In genomic region chr1:230211436-230212145, GRCh38 we compare ENCODE assay signal across 12 cellular contexts.
A peak's percentile ranks its signal among the peaks of the same experiment; 100 is the strongest.
DNase-seq lines count a peak whose midpoint lies in the region; ATAC-seq and TF ChIP-seq lines count a peak whose summit lies in the region.
"Had no signal": no experiment of that assay in that cellular context is flagged by ENCODE, and none has a peak within 500 bp of the region (broad histone marks: within the 10 kb centered on the region; RNA-seq: fewer than 3 reads in every experiment).

No MANE protein-coding gene starts in this region.

- CTCF ChIA-PET in activated naive CD4-positive, alpha-beta T cell treated with anti-CD3 and anti-CD28 coated beads, Interleukin-2, amount 10 ng/mL, durations not matched to agents 7 days and 5 days (lab: Charles Lee): interaction anchor here (1.1 to 2.4 kb wide), 5 partner anchors 8 to 87 kb away, joined by 3 to 9 read pairs (median 3); no protein-coding TSS in a partner anchor

- no peak for DNase-seq in activated naive CD4-positive, alpha-beta T cell treated with anti-CD3 and anti-CD28 coated beads, Interleukin-2, amount 10 ng/mL, durations not matched to agents 7 days and 5 days
- DNase-seq in activated naive CD4-positive, alpha-beta T cell treated with Interleukin-2 at 50 U/mL for 16 hours: no peak
- DNase-seq in T-helper 17 cell (no peak), immature natural killer cell (no peak), thyroid gland (no peak), mucosa of descending colon (no peak), H7 (no peak)
- DNase-seq: activated CD4-positive, alpha-beta T cell treated with anti-CD3 and anti-CD28 coated beads for 4 hours; NCI-H226; stimulated activated CD8-positive, alpha-beta memory T cell treated with anti-CD3 and anti-CD28 coated beads, Interleukin-4, amount 100 ng/mL, for 48 hours had no signal

- H3K27me3 Mint-ChIP-seq in activated naive CD4-positive, alpha-beta T cell treated with anti-CD3 and anti-CD28 coated beads, Interleukin-2, amount 10 ng/mL, durations not matched to agents 7 days and 5 days: no peaks in the 10 kb centered on the region
- no peaks in the 10 kb centered on the region for H3K27me3 Mint-ChIP-seq in T-helper 17 cell
- peaks cover 0 to 10% (median 9%) of the 10 kb centered on the region in 3 donors for H3K27me3 Mint-ChIP-seq in immature natural killer cell (ENCODE audit: low read depth in 3 of 3)

- peak overlapping the region; percentile 79 for H3K27ac Mint-ChIP-seq in activated naive CD4-positive, alpha-beta T cell treated with anti-CD3 and anti-CD28 coated beads, Interleukin-2, amount 10 ng/mL, durations not matched to agents 7 days and 5 days
- H3K27ac Mint-ChIP-seq in T-helper 17 cell: peak overlapping the region; percentile 83
- H3K27ac Mint-ChIP-seq in immature natural killer cell: peak overlapping the region; percentile 11 to 90 (median 83)

- TF ChIP-seq CTCF in thyroid gland (IDR thresholded peaks at IDR 0.05): no peak
- no peak for TF ChIP-seq CTCF in mucosa of descending colon (IDR thresholded peaks at IDR 0.05)

- H3K36me3 Mint-ChIP-seq in activated naive CD4-positive, alpha-beta T cell treated with anti-CD3 and anti-CD28 coated beads, Interleukin-2, amount 10 ng/mL, durations not matched to agents 7 days and 5 days: peaks cover 14% of the 10 kb centered on the region
- H3K36me3 Mint-ChIP-seq in T-helper 17 cell (ENCODE audit: low read depth): no peaks in the 10 kb centered on the region
- peaks cover 0 to 6% (median 0%) of the 10 kb centered on the region in 3 donors for H3K36me3 Mint-ChIP-seq in immature natural killer cell

- H3K9me3 ChIP-seq in T-helper 17 cell (ENCODE audit: control insufficient read depth, low read length, poor library complexity, severe bottlenecking) (no peaks in the 10 kb centered on the region), thyroid gland (no peaks in the 10 kb centered on the region), mucosa of descending colon (no peaks in the 10 kb centered on the region)

- H3K27me3 ChIP-seq in thyroid gland (no peaks in the 10 kb centered on the region), H7 (ENCODE audit: control insufficient read depth, insufficient read depth, low read length) (no peaks in the 10 kb centered on the region)

- H3K9me3 Mint-ChIP-seq in activated naive CD4-positive, alpha-beta T cell treated with anti-CD3 and anti-CD28 coated beads, Interleukin-2, amount 10 ng/mL, durations not matched to agents 7 days and 5 days: no peaks in the 10 kb centered on the region
- H3K9me3 Mint-ChIP-seq in immature natural killer cell: no peaks in the 10 kb centered on the region
- H3K9me3 Mint-ChIP-seq: neural crest cell had no signal

- no peak overlapping the region for H3K4me3 Mint-ChIP-seq in activated naive CD4-positive, alpha-beta T cell treated with anti-CD3 and anti-CD28 coated beads, Interleukin-2, amount 10 ng/mL, durations not matched to agents 7 days and 5 days
- H3K4me3 Mint-ChIP-seq in T-helper 17 cell: peak overlapping the region; percentile 73
- peak overlapping the region in 1 of 5 donors; percentile 58 for H3K4me3 Mint-ChIP-seq in immature natural killer cell
- H3K4me3 Mint-ChIP-seq: neural crest cell had no signal

- peak overlapping the region in 2 of 3 donors; percentile 46 to 62 for H3K27ac ChIP-seq in thyroid gland

- intact Hi-C loops in thyroid gland (cut with DNase I) (no loop called here), mucosa of descending colon (cut with DNase I, micrococcal nuclease) (no loop called here)

- no peaks in the 10 kb centered on the region for H3K36me3 ChIP-seq in thyroid gland
- H3K36me3 ChIP-seq in mucosa of descending colon (ENCODE audit: low read depth): no peaks in the 10 kb centered on the region
- no peaks in the 10 kb centered on the region for H3K36me3 ChIP-seq in H7 (replicated peaks; ENCODE audit: control insufficient read depth, insufficient read depth, low read length)

- peaks cover 32 to 63% of the 10 kb centered on the region in 2 donors for H3K4me1 ChIP-seq in thyroid gland
- peaks cover 11% of the 10 kb centered on the region for H3K4me1 ChIP-seq in mucosa of descending colon (ENCODE audit: low read depth)

- 88 to 91% methylated on average over 8 of the region's 8 CpGs for WGBS in thyroid gland, 2 donors

- H3K4me1 Mint-ChIP-seq in activated naive CD4-positive, alpha-beta T cell treated with anti-CD3 and anti-CD28 coated beads, Interleukin-2, amount 10 ng/mL, durations not matched to agents 7 days and 5 days: peaks cover 54% of the 10 kb centered on the region
- H3K4me1 Mint-ChIP-seq in T-helper 17 cell (peaks cover 48% of the 10 kb centered on the region), immature natural killer cell (peaks cover 57 to 76% of the 10 kb centered on the region in 2 donors)

- ATAC-seq in T-helper 17 cell (no peak), mucosa of descending colon (no peak), GM19463 (IDR thresholded peaks at IDR 0.05; ENCODE audit: unreplicated experiment) (no peak)

- H3K4me3 ChIP-seq in thyroid gland (replicated peaks in 1 of 3) (no peak overlapping the region), mucosa of descending colon (no peak overlapping the region), H7 (ENCODE audit: insufficient read depth, low read depth, low read length) (no peak overlapping the region)

- TF ChIP-seq POLR2A in thyroid gland (IDR thresholded peaks at IDR 0.05): no peak
